1 cellular context compared by ENCODE assay signal in the genomic region with DNA sequence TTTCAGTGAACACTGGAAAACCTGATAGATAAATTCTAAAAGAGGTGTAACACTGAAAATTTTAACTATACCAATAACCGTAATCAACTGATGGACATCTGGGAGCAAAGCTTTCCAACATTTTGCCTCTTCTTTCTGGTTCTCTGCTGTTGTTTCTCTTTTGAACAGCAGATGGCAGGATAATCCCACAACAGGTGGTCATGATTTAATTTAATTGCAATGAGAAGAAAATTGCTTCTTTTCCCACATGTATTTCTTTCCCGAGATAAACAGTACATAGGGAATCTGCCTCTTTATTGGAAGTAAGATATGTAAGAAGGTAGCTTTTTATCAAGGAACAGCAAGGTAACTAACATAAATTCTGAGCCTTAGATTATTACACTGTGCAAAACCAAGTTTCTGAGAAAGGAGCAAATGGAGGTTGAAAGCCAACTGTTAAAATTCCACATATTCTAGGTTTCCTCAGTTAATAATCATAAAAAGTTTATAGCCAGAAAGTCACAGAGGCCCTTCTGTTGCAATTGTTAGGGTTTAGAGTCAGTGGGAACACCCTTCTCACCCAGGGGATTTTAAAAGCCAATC.
A peak's percentile ranks its signal among the peaks of the same experiment; 100 is the strongest.
TF ChIP-seq lines count a peak whose summit lies in the region.

No MANE protein-coding gene starts in this region.

TF ChIP-seq in K562, 482 proteins besides CTCF, POLR2A, EP300 and RAD21 (continued from another document and continues in another):
- TF ChIP-seq, protein P1, sequence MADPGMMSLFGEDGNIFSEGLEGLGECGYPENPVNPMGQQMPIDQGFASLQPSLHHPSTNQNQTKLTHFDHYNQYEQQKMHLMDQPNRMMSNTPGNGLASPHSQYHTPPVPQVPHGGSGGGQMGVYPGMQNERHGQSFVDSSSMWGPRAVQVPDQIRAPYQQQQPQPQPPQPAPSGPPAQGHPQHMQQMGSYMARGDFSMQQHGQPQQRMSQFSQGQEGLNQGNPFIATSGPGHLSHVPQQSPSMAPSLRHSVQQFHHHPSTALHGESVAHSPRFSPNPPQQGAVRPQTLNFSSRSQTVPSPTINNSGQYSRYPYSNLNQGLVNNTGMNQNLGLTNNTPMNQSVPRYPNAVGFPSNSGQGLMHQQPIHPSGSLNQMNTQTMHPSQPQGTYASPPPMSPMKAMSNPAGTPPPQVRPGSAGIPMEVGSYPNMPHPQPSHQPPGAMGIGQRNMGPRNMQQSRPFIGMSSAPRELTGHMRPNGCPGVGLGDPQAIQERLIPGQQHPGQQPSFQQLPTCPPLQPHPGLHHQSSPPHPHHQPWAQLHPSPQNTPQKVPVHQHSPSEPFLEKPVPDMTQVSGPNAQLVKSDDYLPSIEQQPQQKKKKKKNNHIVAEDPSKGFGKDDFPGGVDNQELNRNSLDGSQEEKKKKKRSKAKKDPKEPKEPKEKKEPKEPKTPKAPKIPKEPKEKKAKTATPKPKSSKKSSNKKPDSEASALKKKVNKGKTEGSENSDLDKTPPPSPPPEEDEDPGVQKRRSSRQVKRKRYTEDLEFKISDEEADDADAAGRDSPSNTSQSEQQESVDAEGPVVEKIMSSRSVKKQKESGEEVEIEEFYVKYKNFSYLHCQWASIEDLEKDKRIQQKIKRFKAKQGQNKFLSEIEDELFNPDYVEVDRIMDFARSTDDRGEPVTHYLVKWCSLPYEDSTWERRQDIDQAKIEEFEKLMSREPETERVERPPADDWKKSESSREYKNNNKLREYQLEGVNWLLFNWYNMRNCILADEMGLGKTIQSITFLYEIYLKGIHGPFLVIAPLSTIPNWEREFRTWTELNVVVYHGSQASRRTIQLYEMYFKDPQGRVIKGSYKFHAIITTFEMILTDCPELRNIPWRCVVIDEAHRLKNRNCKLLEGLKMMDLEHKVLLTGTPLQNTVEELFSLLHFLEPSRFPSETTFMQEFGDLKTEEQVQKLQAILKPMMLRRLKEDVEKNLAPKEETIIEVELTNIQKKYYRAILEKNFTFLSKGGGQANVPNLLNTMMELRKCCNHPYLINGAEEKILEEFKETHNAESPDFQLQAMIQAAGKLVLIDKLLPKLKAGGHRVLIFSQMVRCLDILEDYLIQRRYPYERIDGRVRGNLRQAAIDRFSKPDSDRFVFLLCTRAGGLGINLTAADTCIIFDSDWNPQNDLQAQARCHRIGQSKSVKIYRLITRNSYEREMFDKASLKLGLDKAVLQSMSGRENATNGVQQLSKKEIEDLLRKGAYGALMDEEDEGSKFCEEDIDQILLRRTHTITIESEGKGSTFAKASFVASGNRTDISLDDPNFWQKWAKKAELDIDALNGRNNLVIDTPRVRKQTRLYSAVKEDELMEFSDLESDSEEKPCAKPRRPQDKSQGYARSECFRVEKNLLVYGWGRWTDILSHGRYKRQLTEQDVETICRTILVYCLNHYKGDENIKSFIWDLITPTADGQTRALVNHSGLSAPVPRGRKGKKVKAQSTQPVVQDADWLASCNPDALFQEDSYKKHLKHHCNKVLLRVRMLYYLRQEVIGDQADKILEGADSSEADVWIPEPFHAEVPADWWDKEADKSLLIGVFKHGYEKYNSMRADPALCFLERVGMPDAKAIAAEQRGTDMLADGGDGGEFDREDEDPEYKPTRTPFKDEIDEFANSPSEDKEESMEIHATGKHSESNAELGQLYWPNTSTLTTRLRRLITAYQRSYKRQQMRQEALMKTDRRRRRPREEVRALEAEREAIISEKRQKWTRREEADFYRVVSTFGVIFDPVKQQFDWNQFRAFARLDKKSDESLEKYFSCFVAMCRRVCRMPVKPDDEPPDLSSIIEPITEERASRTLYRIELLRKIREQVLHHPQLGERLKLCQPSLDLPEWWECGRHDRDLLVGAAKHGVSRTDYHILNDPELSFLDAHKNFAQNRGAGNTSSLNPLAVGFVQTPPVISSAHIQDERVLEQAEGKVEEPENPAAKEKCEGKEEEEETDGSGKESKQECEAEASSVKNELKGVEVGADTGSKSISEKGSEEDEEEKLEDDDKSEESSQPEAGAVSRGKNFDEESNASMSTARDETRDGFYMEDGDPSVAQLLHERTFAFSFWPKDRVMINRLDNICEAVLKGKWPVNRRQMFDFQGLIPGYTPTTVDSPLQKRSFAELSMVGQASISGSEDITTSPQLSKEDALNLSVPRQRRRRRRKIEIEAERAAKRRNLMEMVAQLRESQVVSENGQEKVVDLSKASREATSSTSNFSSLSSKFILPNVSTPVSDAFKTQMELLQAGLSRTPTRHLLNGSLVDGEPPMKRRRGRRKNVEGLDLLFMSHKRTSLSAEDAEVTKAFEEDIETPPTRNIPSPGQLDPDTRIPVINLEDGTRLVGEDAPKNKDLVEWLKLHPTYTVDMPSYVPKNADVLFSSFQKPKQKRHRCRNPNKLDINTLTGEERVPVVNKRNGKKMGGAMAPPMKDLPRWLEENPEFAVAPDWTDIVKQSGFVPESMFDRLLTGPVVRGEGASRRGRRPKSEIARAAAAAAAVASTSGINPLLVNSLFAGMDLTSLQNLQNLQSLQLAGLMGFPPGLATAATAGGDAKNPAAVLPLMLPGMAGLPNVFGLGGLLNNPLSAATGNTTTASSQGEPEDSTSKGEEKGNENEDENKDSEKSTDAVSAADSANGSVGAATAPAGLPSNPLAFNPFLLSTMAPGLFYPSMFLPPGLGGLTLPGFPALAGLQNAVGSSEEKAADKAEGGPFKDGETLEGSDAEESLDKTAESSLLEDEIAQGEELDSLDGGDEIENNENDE (IDR thresholded peaks at IDR 0.05; ENCODE audit: low read depth, low read length), result no peak
- TF ChIP-seq, protein P2, sequence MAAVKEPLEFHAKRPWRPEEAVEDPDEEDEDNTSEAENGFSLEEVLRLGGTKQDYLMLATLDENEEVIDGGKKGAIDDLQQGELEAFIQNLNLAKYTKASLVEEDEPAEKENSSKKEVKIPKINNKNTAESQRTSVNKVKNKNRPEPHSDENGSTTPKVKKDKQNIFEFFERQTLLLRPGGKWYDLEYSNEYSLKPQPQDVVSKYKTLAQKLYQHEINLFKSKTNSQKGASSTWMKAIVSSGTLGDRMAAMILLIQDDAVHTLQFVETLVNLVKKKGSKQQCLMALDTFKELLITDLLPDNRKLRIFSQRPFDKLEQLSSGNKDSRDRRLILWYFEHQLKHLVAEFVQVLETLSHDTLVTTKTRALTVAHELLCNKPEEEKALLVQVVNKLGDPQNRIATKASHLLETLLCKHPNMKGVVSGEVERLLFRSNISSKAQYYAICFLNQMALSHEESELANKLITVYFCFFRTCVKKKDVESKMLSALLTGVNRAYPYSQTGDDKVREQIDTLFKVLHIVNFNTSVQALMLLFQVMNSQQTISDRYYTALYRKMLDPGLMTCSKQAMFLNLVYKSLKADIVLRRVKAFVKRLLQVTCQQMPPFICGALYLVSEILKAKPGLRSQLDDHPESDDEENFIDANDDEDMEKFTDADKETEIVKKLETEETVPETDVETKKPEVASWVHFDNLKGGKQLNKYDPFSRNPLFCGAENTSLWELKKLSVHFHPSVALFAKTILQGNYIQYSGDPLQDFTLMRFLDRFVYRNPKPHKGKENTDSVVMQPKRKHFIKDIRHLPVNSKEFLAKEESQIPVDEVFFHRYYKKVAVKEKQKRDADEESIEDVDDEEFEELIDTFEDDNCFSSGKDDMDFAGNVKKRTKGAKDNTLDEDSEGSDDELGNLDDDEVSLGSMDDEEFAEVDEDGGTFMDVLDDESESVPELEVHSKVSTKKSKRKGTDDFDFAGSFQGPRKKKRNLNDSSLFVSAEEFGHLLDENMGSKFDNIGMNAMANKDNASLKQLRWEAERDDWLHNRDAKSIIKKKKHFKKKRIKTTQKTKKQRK (IDR thresholded peaks at IDR 0.05; ENCODE audit: borderline replicate concordance, low read depth, low read length), result no peak
- TF ChIP-seq SMARCC2 (IDR thresholded peaks at IDR 0.05; ENCODE audit: low read depth) (no peak), SIN3B (IDR thresholded peaks at IDR 0.05; ENCODE audit: low read depth) (no peak), ZSCAN29 (IDR thresholded peaks at IDR 0.05) (no peak), TEAD4 (IDR thresholded peaks at IDR 0.05; ENCODE audit: low read length) (no peak), TEAD4 (CRISPR knock-in tag; IDR thresholded peaks at IDR 0.05; ENCODE audit: borderline replicate concordance) (no peak), LCOR (CRISPR knock-in tag; IDR thresholded peaks at IDR 0.05) (peak; percentile 73; the same call in 1 of the 2 replicates), CXXC5 (CRISPR knock-in tag; IDR thresholded peaks at IDR 0.05) (no peak), CBX3 (IDR thresholded peaks at IDR 0.05; ENCODE audit: borderline replicate concordance in 1 of 2, low read length in 2 of 2) (no peak), MAFK (IDR thresholded peaks at IDR 0.05; ENCODE audit: low read length) (no peak), ZBTB8A (IDR thresholded peaks at IDR 0.05; ENCODE audit: partially characterized antibody) (no peak), JUNB (CRISPR knock-in tag; conservative IDR thresholded peaks at IDR 0.05) (no peak), EHMT2 (IDR thresholded peaks at IDR 0.05) (no peak), POLR2B (IDR thresholded peaks at IDR 0.05; ENCODE audit: low read depth, partially characterized antibody) (no peak)
- TF ChIP-seq, protein P3, sequence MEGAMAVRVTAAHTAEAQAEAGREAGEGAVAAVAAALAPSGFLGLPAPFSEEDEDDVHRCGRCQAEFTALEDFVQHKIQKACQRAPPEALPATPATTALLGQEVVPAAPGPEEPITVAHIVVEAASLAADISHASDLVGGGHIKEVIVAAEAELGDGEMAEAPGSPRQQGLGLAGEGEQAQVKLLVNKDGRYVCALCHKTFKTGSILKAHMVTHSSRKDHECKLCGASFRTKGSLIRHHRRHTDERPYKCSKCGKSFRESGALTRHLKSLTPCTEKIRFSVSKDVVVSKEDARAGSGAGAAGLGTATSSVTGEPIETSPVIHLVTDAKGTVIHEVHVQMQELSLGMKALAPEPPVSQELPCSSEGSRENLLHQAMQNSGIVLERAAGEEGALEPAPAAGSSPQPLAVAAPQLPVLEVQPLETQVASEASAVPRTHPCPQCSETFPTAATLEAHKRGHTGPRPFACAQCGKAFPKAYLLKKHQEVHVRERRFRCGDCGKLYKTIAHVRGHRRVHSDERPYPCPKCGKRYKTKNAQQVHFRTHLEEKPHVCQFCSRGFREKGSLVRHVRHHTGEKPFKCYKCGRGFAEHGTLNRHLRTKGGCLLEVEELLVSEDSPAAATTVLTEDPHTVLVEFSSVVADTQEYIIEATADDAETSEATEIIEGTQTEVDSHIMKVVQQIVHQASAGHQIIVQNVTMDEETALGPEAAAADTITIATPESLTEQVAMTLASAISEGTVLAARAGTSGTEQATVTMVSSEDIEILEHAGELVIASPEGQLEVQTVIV (CRISPR knock-in tag; IDR thresholded peaks at IDR 0.05; ENCODE audit: borderline replicate concordance), result no peak
- TF ChIP-seq, protein P4, sequence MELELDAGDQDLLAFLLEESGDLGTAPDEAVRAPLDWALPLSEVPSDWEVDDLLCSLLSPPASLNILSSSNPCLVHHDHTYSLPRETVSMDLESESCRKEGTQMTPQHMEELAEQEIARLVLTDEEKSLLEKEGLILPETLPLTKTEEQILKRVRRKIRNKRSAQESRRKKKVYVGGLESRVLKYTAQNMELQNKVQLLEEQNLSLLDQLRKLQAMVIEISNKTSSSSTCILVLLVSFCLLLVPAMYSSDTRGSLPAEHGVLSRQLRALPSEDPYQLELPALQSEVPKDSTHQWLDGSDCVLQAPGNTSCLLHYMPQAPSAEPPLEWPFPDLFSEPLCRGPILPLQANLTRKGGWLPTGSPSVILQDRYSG (tag; conservative IDR thresholded peaks at IDR 0.05; ENCODE audit: low read depth), result no peak
- TF ChIP-seq, protein P5, sequence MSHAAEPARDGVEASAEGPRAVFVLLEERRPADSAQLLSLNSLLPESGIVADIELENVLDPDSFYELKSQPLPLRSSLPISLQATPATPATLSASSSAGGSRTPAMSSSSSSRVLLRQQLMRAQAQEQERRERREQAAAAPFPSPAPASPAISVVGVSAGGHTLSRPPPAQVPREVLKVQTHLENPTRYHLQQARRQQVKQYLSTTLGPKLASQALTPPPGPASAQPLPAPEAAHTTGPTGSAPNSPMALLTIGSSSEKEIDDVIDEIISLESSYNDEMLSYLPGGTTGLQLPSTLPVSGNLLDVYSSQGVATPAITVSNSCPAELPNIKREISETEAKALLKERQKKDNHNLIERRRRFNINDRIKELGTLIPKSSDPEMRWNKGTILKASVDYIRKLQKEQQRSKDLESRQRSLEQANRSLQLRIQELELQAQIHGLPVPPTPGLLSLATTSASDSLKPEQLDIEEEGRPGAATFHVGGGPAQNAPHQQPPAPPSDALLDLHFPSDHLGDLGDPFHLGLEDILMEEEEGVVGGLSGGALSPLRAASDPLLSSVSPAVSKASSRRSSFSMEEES (CRISPR knock-in tag; IDR thresholded peaks at IDR 0.05), result no peak
- TF ChIP-seq, protein P6, sequence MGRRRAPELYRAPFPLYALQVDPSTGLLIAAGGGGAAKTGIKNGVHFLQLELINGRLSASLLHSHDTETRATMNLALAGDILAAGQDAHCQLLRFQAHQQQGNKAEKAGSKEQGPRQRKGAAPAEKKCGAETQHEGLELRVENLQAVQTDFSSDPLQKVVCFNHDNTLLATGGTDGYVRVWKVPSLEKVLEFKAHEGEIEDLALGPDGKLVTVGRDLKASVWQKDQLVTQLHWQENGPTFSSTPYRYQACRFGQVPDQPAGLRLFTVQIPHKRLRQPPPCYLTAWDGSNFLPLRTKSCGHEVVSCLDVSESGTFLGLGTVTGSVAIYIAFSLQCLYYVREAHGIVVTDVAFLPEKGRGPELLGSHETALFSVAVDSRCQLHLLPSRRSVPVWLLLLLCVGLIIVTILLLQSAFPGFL (CRISPR knock-in tag; IDR thresholded peaks at IDR 0.05), result 0 out of 2 replicates have a peak, but pooled peaks have one; percentile 35
- TF ChIP-seq, protein P7, sequence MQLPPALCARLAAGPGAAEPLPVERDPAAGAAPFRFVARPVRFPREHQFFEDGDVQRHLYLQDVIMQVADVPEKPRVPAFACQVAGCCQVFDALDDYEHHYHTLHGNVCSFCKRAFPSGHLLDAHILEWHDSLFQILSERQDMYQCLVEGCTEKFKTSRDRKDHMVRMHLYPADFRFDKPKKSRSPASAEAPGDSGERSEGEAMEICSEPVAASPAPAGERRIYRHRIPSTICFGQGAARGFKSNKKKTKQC (CRISPR knock-in tag; IDR thresholded peaks at IDR 0.05), result no peak
- TF ChIP-seq, protein P8, sequence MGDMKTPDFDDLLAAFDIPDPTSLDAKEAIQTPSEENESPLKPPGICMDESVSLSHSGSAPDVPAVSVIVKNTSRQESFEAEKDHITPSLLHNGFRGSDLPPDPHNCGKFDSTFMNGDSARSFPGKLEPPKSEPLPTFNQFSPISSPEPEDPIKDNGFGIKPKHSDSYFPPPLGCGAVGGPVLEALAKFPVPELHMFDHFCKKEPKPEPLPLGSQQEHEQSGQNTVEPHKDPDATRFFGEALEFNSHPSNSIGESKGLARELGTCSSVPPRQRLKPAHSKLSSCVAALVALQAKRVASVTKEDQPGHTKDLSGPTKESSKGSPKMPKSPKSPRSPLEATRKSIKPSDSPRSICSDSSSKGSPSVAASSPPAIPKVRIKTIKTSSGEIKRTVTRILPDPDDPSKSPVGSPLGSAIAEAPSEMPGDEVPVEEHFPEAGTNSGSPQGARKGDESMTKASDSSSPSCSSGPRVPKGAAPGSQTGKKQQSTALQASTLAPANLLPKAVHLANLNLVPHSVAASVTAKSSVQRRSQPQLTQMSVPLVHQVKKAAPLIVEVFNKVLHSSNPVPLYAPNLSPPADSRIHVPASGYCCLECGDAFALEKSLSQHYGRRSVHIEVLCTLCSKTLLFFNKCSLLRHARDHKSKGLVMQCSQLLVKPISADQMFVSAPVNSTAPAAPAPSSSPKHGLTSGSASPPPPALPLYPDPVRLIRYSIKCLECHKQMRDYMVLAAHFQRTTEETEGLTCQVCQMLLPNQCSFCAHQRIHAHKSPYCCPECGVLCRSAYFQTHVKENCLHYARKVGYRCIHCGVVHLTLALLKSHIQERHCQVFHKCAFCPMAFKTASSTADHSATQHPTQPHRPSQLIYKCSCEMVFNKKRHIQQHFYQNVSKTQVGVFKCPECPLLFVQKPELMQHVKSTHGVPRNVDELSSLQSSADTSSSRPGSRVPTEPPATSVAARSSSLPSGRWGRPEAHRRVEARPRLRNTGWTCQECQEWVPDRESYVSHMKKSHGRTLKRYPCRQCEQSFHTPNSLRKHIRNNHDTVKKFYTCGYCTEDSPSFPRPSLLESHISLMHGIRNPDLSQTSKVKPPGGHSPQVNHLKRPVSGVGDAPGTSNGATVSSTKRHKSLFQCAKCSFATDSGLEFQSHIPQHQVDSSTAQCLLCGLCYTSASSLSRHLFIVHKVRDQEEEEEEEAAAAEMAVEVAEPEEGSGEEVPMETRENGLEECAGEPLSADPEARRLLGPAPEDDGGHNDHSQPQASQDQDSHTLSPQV (IDR thresholded peaks at IDR 0.05), result peak; percentile 49; the same call in 1 of the 2 replicates
